In genomic region chr5:141812512-141812911, GRCh38 we compare ENCODE assay signal across 2 cellular contexts.
A peak's percentile ranks its signal among the peaks of the same experiment; 100 is the strongest.
TF ChIP-seq lines count a peak whose summit lies in the region.

No MANE protein-coding gene starts in this region.

TF ChIP-seq in neural cell, 6 proteins besides CTCF, POLR2A, EP300 and RAD21:
- TF ChIP-seq, protein P1, sequence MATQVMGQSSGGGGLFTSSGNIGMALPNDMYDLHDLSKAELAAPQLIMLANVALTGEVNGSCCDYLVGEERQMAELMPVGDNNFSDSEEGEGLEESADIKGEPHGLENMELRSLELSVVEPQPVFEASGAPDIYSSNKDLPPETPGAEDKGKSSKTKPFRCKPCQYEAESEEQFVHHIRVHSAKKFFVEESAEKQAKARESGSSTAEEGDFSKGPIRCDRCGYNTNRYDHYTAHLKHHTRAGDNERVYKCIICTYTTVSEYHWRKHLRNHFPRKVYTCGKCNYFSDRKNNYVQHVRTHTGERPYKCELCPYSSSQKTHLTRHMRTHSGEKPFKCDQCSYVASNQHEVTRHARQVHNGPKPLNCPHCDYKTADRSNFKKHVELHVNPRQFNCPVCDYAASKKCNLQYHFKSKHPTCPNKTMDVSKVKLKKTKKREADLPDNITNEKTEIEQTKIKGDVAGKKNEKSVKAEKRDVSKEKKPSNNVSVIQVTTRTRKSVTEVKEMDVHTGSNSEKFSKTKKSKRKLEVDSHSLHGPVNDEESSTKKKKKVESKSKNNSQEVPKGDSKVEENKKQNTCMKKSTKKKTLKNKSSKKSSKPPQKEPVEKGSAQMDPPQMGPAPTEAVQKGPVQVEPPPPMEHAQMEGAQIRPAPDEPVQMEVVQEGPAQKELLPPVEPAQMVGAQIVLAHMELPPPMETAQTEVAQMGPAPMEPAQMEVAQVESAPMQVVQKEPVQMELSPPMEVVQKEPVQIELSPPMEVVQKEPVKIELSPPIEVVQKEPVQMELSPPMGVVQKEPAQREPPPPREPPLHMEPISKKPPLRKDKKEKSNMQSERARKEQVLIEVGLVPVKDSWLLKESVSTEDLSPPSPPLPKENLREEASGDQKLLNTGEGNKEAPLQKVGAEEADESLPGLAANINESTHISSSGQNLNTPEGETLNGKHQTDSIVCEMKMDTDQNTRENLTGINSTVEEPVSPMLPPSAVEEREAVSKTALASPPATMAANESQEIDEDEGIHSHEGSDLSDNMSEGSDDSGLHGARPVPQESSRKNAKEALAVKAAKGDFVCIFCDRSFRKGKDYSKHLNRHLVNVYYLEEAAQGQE (IDR thresholded peaks at IDR 0.05; ENCODE audit: borderline replicate concordance): peak; percentile 20
- TF ChIP-seq SMC3 (conservative IDR thresholded peaks at IDR 0.05; ENCODE audit: poor library complexity) (no peak), POLR2AphosphoS5 (IDR thresholded peaks at IDR 0.05) (no peak)

TF ChIP-seq in HepG2, 621 proteins besides CTCF, POLR2A, EP300 and RAD21 (continued from another document):
- TF ChIP-seq, protein P2, sequence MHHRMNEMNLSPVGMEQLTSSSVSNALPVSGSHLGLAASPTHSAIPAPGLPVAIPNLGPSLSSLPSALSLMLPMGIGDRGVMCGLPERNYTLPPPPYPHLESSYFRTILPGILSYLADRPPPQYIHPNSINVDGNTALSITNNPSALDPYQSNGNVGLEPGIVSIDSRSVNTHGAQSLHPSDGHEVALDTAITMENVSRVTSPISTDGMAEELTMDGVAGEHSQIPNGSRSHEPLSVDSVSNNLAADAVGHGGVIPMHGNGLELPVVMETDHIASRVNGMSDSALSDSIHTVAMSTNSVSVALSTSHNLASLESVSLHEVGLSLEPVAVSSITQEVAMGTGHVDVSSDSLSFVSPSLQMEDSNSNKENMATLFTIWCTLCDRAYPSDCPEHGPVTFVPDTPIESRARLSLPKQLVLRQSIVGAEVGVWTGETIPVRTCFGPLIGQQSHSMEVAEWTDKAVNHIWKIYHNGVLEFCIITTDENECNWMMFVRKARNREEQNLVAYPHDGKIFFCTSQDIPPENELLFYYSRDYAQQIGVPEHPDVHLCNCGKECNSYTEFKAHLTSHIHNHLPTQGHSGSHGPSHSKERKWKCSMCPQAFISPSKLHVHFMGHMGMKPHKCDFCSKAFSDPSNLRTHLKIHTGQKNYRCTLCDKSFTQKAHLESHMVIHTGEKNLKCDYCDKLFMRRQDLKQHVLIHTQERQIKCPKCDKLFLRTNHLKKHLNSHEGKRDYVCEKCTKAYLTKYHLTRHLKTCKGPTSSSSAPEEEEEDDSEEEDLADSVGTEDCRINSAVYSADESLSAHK (CRISPR knock-in tag; IDR thresholded peaks at IDR 0.05; ENCODE audit: borderline replicate concordance): no peak
- TF ChIP-seq ARHGAP35 (CRISPR knock-in tag; IDR thresholded peaks at IDR 0.05; ENCODE audit: borderline replicate concordance) (no peak), ELF4 (CRISPR knock-in tag; IDR thresholded peaks at IDR 0.05; ENCODE audit: borderline replicate concordance) (no peak), GPBP1L1 (CRISPR knock-in tag; IDR thresholded peaks at IDR 0.05) (no peak), ZBED4 (CRISPR knock-in tag; IDR thresholded peaks at IDR 0.05; ENCODE audit: borderline replicate concordance) (no peak), BCL6 (CRISPR knock-in tag; IDR thresholded peaks at IDR 0.05) (no peak), EEA1 (CRISPR knock-in tag; IDR thresholded peaks at IDR 0.05; ENCODE audit: borderline replicate concordance) (no peak)
- TF ChIP-seq, protein P3, sequence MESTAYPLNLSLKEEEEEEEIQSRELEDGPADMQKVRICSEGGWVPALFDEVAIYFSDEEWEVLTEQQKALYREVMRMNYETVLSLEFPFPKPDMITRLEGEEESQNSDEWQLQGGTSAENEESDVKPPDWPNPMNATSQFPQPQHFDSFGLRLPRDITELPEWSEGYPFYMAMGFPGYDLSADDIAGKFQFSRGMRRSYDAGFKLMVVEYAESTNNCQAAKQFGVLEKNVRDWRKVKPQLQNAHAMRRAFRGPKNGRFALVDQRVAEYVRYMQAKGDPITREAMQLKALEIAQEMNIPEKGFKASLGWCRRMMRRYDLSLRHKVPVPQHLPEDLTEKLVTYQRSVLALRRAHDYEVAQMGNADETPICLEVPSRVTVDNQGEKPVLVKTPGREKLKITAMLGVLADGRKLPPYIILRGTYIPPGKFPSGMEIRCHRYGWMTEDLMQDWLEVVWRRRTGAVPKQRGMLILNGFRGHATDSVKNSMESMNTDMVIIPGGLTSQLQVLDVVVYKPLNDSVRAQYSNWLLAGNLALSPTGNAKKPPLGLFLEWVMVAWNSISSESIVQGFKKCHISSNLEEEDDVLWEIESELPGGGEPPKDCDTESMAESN (CRISPR knock-in tag; conservative IDR thresholded peaks at IDR 0.05): no peak
